25 cellular contexts compared by ENCODE assay signal in genomic region chr4:183984561-183984960, GRCh38.
DNase-seq lines count a peak whose midpoint lies in the region; ATAC-seq, FAIRE-seq and TF ChIP-seq lines count a peak whose summit lies in the region.
"Had no signal": no experiment of that assay in that cellular context is flagged by ENCODE, and none has a peak within 500 bp of the region (broad histone marks: within the 10 kb centered on the region; RNA-seq: fewer than 3 reads in every experiment).

No MANE protein-coding gene starts in this region.

- no peak overlapping the region for H3K9ac ChIP-seq in H1 (replicated peaks in 1 of 4; ENCODE audit: extremely low read depth in 1 of 4, low read depth in 3 of 4, low read length in 3 of 4)

- no peak overlapping the region for H3K23ac ChIP-seq in H1 (ENCODE audit: insufficient read length)

- H3K23me2 ChIP-seq in H1 (ENCODE audit: low read depth, low read length): no peaks in the 10 kb centered on the region

- H2BK12ac ChIP-seq in H1 (ENCODE audit: low read depth, low read length): no peak overlapping the region

- no peak overlapping the region for H4K91ac ChIP-seq in H1 (replicated peaks; ENCODE audit: insufficient read length, low read length)

- 91% methylated on average over 13 of the region's 13 CpGs; no CpG with 5 or more reads in 1 of the 2 experiments for WGBS in H1 (ENCODE audit: extremely low coverage in 1 of 2, insufficient coverage in 1 of 2, insufficient read length in 1 of 2, insufficient replicate concordance in 2 of 2, low coverage in 1 of 2, low lambda C conversion rate in 2 of 2, missing lambda C conversion rate in 1 of 2), 2 experiments

- no peak overlapping the region for H3K4me3 Mint-ChIP-seq in natural killer cell treated with Interleukin-12 subunit alpha and Interleukin-12 subunit beta and Interleukin-15 and Interleukin-18, amount 100 ng/mL, for 72 hours
- H3K4me3 Mint-ChIP-seq: CD4-positive, alpha-beta T cell had no signal

- peak overlapping the region; percentile 6 for H3K27ac ChIP-seq in angular gyrus (ENCODE audit: low read depth, low read length)
- H3K27ac ChIP-seq in H1 (ENCODE audit: low read depth, low read length): no peak overlapping the region
- peak overlapping the region; percentile 70 for H3K27ac ChIP-seq in left ventricle myocardium inferior (replicated peaks)
- H3K27ac ChIP-seq: A549, PC-9 had no signal

- TF ChIP-seq POLR2A in H1 (IDR thresholded peaks at IDR 0.05; ENCODE audit: control extremely low read depth in 1 of 2, low read depth in 2 of 2, low read length in 2 of 2): no peak

- DNase-seq in H1 (ENCODE audit: low read depth in 1 of 2, low spot score in 2 of 2): no peak
- peak; percentile 67 for DNase-seq in left ventricle myocardium inferior
- DNase-seq in occipital lobe (lab: John Stamatoyannopoulos, UW): peak; percentile 27
- no peak for DNase-seq in NCI-H2196 treated with DMSO at 0.1 percent for 48 hours (lab: John Stamatoyannopoulos, UW; ENCODE audit: unreplicated experiment)
- no peak for DNase-seq in natural killer cell treated with Interleukin-12 subunit alpha and Interleukin-12 subunit beta and Interleukin-15 and Interleukin-18, amount 100 ng/mL, for 72 hours (ENCODE audit: low spot score)
- DNase-seq: CD4-positive, alpha-beta T cell; COR-L47; DMS 273 treated with DMSO at 0.1 percent for 48 hours; DND-41; KBM-7; MM.1S; NCI-H1092; NCI-H1436 treated with DMSO at 0.1 percent for 48 hours; NCI-H2029; NCI-H226; NCI-H510A treated with DMSO at 0.1 percent for 48 hours; NCI-H748 treated with DMSO at 0.1 percent for 48 hours; PC-9; RPMI8226; SIG-M5 had no signal

- H3K9me3 ChIP-seq in H1 (ENCODE audit: insufficient read depth in 2 of 2, low read depth in 1 of 2, low read length in 1 of 2): no peaks in the 10 kb centered on the region
- no peaks in the 10 kb centered on the region for H3K9me3 ChIP-seq in left ventricle myocardium inferior (replicated peaks)
- H3K9me3 ChIP-seq: A549 had no signal

- no peak overlapping the region for H2BK20ac ChIP-seq in H1 (ENCODE audit: low read length)

- POLR2A ChIA-PET in H1 (lab: Charles Lee; ENCODE audit: partially characterized antibody): no interaction called here

- no peaks in the 10 kb centered on the region for H4K20me1 ChIP-seq in H1 (replicated peaks in 1 of 2; ENCODE audit: control insufficient read depth in 1 of 2, insufficient read depth in 2 of 2, low read length in 2 of 2)

- H3K9me3 Mint-ChIP-seq in natural killer cell treated with Interleukin-12 subunit alpha and Interleukin-12 subunit beta and Interleukin-15 and Interleukin-18, amount 100 ng/mL, for 72 hours: no peaks in the 10 kb centered on the region
- H3K9me3 Mint-ChIP-seq: CD4-positive, alpha-beta T cell had no signal

- ATAC-seq in GM21390 (IDR thresholded peaks at IDR 0.05; ENCODE audit: unreplicated experiment) (no peak), GM19035 (IDR thresholded peaks at IDR 0.05; ENCODE audit: unreplicated experiment) (no peak)
- ATAC-seq in natural killer cell treated with Interleukin-12 subunit alpha and Interleukin-12 subunit beta and Interleukin-15 and Interleukin-18, amount 100 ng/mL, for 72 hours: no peak
- ATAC-seq: A549 had no signal

- H3K79me1 ChIP-seq in H1 (ENCODE audit: low read depth, low read length): 0 out of 2 replicates have a peak, but pooled peaks cover 3% of the 10 kb centered on the region

- no peak overlapping the region for H2AFZ ChIP-seq in H1 (ENCODE audit: low read length)
- H2AFZ ChIP-seq: PC-9 had no signal

- no peak overlapping the region for H2BK15ac ChIP-seq in H1 (ENCODE audit: low read length)

- CTCF ChIA-PET in H1 (lab: Charles Lee; ENCODE audit: partially characterized antibody): interaction anchor here (1.5 kb wide), 1 partner anchor 17 kb away, joined by 3 read pairs; no protein-coding TSS in a partner anchor

- H3K4me3 ChIP-seq in H1 (ENCODE audit: extremely low read depth in 1 of 4, insufficient read depth in 2 of 4, low read depth in 3 of 4, low read length in 4 of 4) (no peak overlapping the region), left ventricle myocardium inferior (peak overlapping the region; percentile 24)
- H3K4me3 ChIP-seq: A549, PC-9 had no signal

- no peaks in the 10 kb centered on the region for H3K4me1 Mint-ChIP-seq in natural killer cell treated with Interleukin-12 subunit alpha and Interleukin-12 subunit beta and Interleukin-15 and Interleukin-18, amount 100 ng/mL, for 72 hours (ENCODE audit: low read depth in 2 of 2)

- H2AK5ac ChIP-seq in H1 (ENCODE audit: low read depth, low read length): 0 out of 2 replicates have a peak overlapping the region, but pooled peaks have one; percentile 28

- no peak for TF ChIP-seq CTCF in H1 (IDR thresholded peaks at IDR 0.05; ENCODE audit: control extremely low read depth in 1 of 3, insufficient read depth in 1 of 3, low read depth in 1 of 3, low read length in 3 of 3)
- no peak for TF ChIP-seq CTCF in left ventricle myocardium inferior (IDR thresholded peaks at IDR 0.05; ENCODE audit: borderline replicate concordance)

- TF ChIP-seq RAD21 in H1 (IDR thresholded peaks at IDR 0.05 in 1 of 2, conservative IDR thresholded peaks at IDR 0.05 in 1 of 2; ENCODE audit: low read depth in 2 of 2, low read length in 2 of 2): no peak

- no peak overlapping the region for H2BK5ac ChIP-seq in H1 (ENCODE audit: low read depth, low read length)

- no peak overlapping the region for H4K8ac ChIP-seq in H1 (ENCODE audit: extremely low read depth, insufficient read depth, low read length)

- intact Hi-C loops in left ventricle myocardium inferior (cut with micrococcal nuclease): no loop called here

- H3K56ac ChIP-seq in H1 (replicated peaks; ENCODE audit: insufficient read length, low read depth, low read length): no peak overlapping the region

- TF ChIP-seq EP300 in H1 (IDR thresholded peaks at IDR 0.05; ENCODE audit: borderline replicate concordance in 1 of 2, low read depth in 2 of 2, low read length in 2 of 2): no peak

- no peak for FAIRE-seq in H1 (lab: Jason Lieb, UNC)
- FAIRE-seq: A549, GM12891 had no signal

- no peaks in the 10 kb centered on the region for H3K36me3 Mint-ChIP-seq in natural killer cell treated with Interleukin-12 subunit alpha and Interleukin-12 subunit beta and Interleukin-15 and Interleukin-18, amount 100 ng/mL, for 72 hours

- H3K36me3 ChIP-seq in H1 (ENCODE audit: control insufficient read depth in 2 of 4, insufficient read depth in 4 of 4, low read length in 3 of 4) (no peaks in the 10 kb centered on the region), left ventricle myocardium inferior (no peaks in the 10 kb centered on the region)

- H4K5ac ChIP-seq in H1 (ENCODE audit: insufficient read length, low read depth, low read length): no peak overlapping the region

- H3K27me3 ChIP-seq in H1 (replicated peaks in 1 of 4; ENCODE audit: control insufficient read depth in 3 of 4, extremely low read depth in 1 of 4, insufficient read depth in 3 of 4, low read length in 3 of 4) (peaks cover 0 to 7% (median 2%) of the 10 kb centered on the region in 4 experiments; a peak in 3 of 7 replicates), left ventricle myocardium inferior (ENCODE audit: low read depth) (no peaks in the 10 kb centered on the region)

- H3K4ac ChIP-seq in H1 (replicated peaks; ENCODE audit: insufficient read length, low read depth, low read length): no peak overlapping the region

- H3K4me2 ChIP-seq in H1 (ENCODE audit: insufficient read depth in 1 of 2, low read depth in 2 of 2, low read length in 2 of 2): no peak overlapping the region
- H3K4me2 ChIP-seq: A549, PC-9 had no signal

- H3K27me3 Mint-ChIP-seq in natural killer cell treated with Interleukin-12 subunit alpha and Interleukin-12 subunit beta and Interleukin-15 and Interleukin-18, amount 100 ng/mL, for 72 hours: peaks cover 9 to 16% of the 10 kb centered on the region in 2 donors

- H3K27ac Mint-ChIP-seq in natural killer cell treated with Interleukin-12 subunit alpha and Interleukin-12 subunit beta and Interleukin-15 and Interleukin-18, amount 100 ng/mL, for 72 hours: no peak overlapping the region
- H3K27ac Mint-ChIP-seq: CD4-positive, alpha-beta T cell had no signal

- no peak overlapping the region for H3K18ac ChIP-seq in H1 (ENCODE audit: extremely low read depth, low read length)

- H3K4me1 ChIP-seq in H1 (replicated peaks in 1 of 4; ENCODE audit: control insufficient read depth in 3 of 4, insufficient read depth in 4 of 4, low read length in 3 of 4) (peaks cover 3 to 18% (median 11%) of the 10 kb centered on the region in 4 experiments), left ventricle myocardium inferior (peaks cover 68% of the 10 kb centered on the region)

- no peaks in the 10 kb centered on the region; a peak in 1 of 4 replicates for H3K79me2 ChIP-seq in H1 (ENCODE audit: control insufficient read depth in 1 of 2, insufficient read depth in 2 of 2, low read length in 2 of 2)

- no peak overlapping the region for H2BK120ac ChIP-seq in H1 (replicated peaks; ENCODE audit: low read depth, low read length)

- H3K14ac ChIP-seq in H1 (ENCODE audit: insufficient read length): no peak overlapping the region

TF ChIP-seq in H1, 55 proteins besides CTCF, POLR2A, EP300 and RAD21:
- TF ChIP-seq MAX (IDR thresholded peaks at IDR 0.05) (no peak), TAF7 (optimal IDR thresholded peaks at IDR 0.05; ENCODE audit: borderline replicate concordance, low read depth, low read length) (no peak), KDM4A (IDR thresholded peaks at IDR 0.05; ENCODE audit: low read depth, low read length, severe bottlenecking) (no peak), RFX5 (IDR thresholded peaks at IDR 0.05; ENCODE audit: borderline replicate concordance, low read depth, low read length) (no peak), BCL11A (IDR thresholded peaks at IDR 0.05; ENCODE audit: low read depth in 2 of 2, low read length in 2 of 2) (no peak), SIRT6 (IDR thresholded peaks at IDR 0.05; ENCODE audit: low read length) (no peak), JUN (IDR thresholded peaks at IDR 0.05; ENCODE audit: low read depth, low read length) (no peak), YY1 (IDR thresholded peaks at IDR 0.05; ENCODE audit: low read depth, low read length) (no peak), CHD2 (IDR thresholded peaks at IDR 0.05; ENCODE audit: low read length) (no peak), KDM5A (IDR thresholded peaks at IDR 0.05; ENCODE audit: low read length) (no peak)

Comparison
In these comparisons a context has a peak if more than half of its experiments do, and no peak if none do; other contexts are left out.
1. DNase-seq: peak in left ventricle myocardium inferior (single experiment) and occipital lobe (single experiment); none in H1 (0 of 2), NCI-H2196 treated with DMSO at 0.1 percent for 48 hours (single experiment) and natural killer cell treated with Interleukin-12 subunit alpha and Interleukin-12 subunit beta and Interleukin-15 and Interleukin-18, amount 100 ng/mL, for 72 hours (single experiment).